Comparison of ENCODE assay signal across 31 cellular contexts in the genomic region with DNA sequence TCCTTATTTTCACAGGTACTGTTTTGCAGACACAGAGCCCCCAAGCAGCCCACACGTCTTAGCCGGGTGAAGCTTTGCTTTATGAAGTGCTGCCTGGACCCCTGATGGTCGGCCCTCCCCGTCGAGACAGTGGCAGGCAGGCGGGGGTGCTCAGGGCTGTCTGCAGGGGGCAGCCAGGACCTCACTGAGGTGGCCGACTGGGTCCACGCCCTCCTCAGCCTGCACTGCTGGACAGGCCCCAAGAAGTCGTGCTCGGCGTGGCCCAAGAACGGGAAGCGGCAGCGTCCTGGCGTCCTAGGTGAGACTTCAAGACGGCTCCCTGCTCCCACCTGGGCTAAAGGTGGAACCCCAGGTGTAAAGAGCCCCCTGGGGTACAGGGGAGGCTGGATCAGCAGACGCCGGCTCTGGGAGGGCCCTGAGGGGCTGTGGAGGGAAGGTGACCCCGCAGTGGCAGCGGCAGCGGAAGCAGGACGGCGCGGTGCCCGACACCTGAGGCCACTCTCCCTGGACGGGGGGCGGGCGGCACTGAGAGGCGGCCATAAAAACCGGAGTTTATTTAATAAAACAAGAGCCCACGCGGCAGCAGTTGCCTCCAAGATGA.
A peak's percentile ranks its signal among the peaks of the same experiment; 100 is the strongest.
DNase-seq lines count a peak whose midpoint lies in the region; TF ChIP-seq lines count a peak whose summit lies in the region.
"Had no signal": no experiment of that assay in that cellular context is flagged by ENCODE, and none has a peak within 500 bp of the region (broad histone marks: within the 10 kb centered on the region; RNA-seq: fewer than 3 reads in every experiment).

No MANE protein-coding gene starts in this region.

- no peak overlapping the region for H2BK120ac ChIP-seq in neuronal stem cell (ENCODE audit: low read depth, low read length)

- no peak overlapping the region for H3K27ac Mint-ChIP-seq in immature natural killer cell
- H3K27ac Mint-ChIP-seq: activated CD8-positive, alpha-beta memory T cell treated with anti-CD3 and anti-CD28 coated beads, Interleukin-2, amount 10 ng/mL, durations not matched to agents 7 days and 5 days; T-helper 1 cell treated with Interleukin-12 subunit alpha and Interleukin-12 subunit beta and Interleukin-4 antibody, amounts not matched to agents 30 μg/mL and 1 μg/mL, for 36 hours had no signal

- peak overlapping the region; percentile 40 for H3K9ac ChIP-seq in HUES6 (ENCODE audit: low read length)
- peak overlapping the region; percentile 7 for H3K9ac ChIP-seq in neuronal stem cell (ENCODE audit: low read depth, low read length, poor library complexity)

- TF ChIP-seq CTCF in BE2C (IDR thresholded peaks at IDR 0.05; ENCODE audit: low read depth, low read length) = no peak
- no peak for TF ChIP-seq CTCF in GM20000 (IDR thresholded peaks at IDR 0.05; ENCODE audit: extremely low read depth, missing control alignments)

- H3K36me3 Mint-ChIP-seq in immature natural killer cell = peaks cover 0 to 8% (median 0%) of the 10 kb centered on the region in 3 donors
- H3K36me3 Mint-ChIP-seq: activated CD8-positive, alpha-beta memory T cell treated with anti-CD3 and anti-CD28 coated beads, Interleukin-2, amount 10 ng/mL, durations not matched to agents 7 days and 5 days had no signal

- no peak overlapping the region for H3K4me3 ChIP-seq in BE2C (ENCODE audit: low read depth, low read length)
- H3K4me3 ChIP-seq in HUES6 (ENCODE audit: low read depth, low read length) = no peak overlapping the region
- no peak overlapping the region for H3K4me3 ChIP-seq in neuronal stem cell (ENCODE audit: low read length in 2 of 2)
- H3K4me3 ChIP-seq: gastroesophageal sphincter, pancreas, tibial artery had no signal

- no peak overlapping the region for H3K4ac ChIP-seq in neuronal stem cell (ENCODE audit: low read length)

- H3K14ac ChIP-seq in neuronal stem cell (ENCODE audit: low read length) = no peak overlapping the region

- H2BK5ac ChIP-seq in neuronal stem cell (ENCODE audit: low read length) = no peak overlapping the region

- peak overlapping the region; percentile 61 for H3K23ac ChIP-seq in neuronal stem cell (ENCODE audit: low read depth, low read length, poor library complexity)

- no peak overlapping the region for H3K27ac ChIP-seq in HUES6 (ENCODE audit: low read depth, low read length)
- no peak overlapping the region for H3K27ac ChIP-seq in neuronal stem cell (replicated peaks; ENCODE audit: low read length)
- H3K27ac ChIP-seq: brain microvascular endothelial cell, gastroesophageal sphincter, pancreas, tibial artery had no signal

- H3K36me3 ChIP-seq in BE2C = no peaks in the 10 kb centered on the region
- H3K36me3 ChIP-seq in HUES6 (ENCODE audit: control insufficient read depth, insufficient read depth, low read length) = no peaks in the 10 kb centered on the region
- H3K36me3 ChIP-seq in neuronal stem cell (replicated peaks in 1 of 2; ENCODE audit: control insufficient read depth in 2 of 2, insufficient read depth in 2 of 2, low read length in 2 of 2) = no peaks in the 10 kb centered on the region
- H3K36me3 ChIP-seq: brain microvascular endothelial cell, gastroesophageal sphincter, pancreas, tibial artery had no signal

- H3K27me3 ChIP-seq in BE2C (no peaks in the 10 kb centered on the region), HUES6 (ENCODE audit: control insufficient read depth, insufficient read depth, low read length) (no peaks in the 10 kb centered on the region), neuronal stem cell (ENCODE audit: control insufficient read depth in 3 of 3, insufficient read depth in 3 of 3, low read depth in 1 of 3, low read length in 3 of 3) (no peaks in the 10 kb centered on the region)
- H3K27me3 ChIP-seq: brain microvascular endothelial cell, gastroesophageal sphincter, pancreas, tibial artery had no signal

- no peak overlapping the region for H3K4me2 ChIP-seq in neuronal stem cell (ENCODE audit: insufficient read depth, low read length, poor library complexity, severe bottlenecking)

- H3K4me1 ChIP-seq in BE2C (peaks cover 25% of the 10 kb centered on the region), HUES6 (ENCODE audit: control insufficient read depth, insufficient read depth, low read length) (peaks cover 19% of the 10 kb centered on the region; the same call in 1 of the 2 replicates), neuronal stem cell (ENCODE audit: control insufficient read depth in 2 of 2, insufficient read depth in 1 of 2, low read depth in 1 of 2, low read length in 2 of 2) (peaks cover 2% of the 10 kb centered on the region in 2 donors)
- H3K4me1 ChIP-seq: gastroesophageal sphincter, pancreas, tibial artery had no signal

- H3K27me3 Mint-ChIP-seq in immature natural killer cell (ENCODE audit: low read depth in 3 of 3) = peaks cover 0 to under 1% (median under 1%) of the 10 kb centered on the region in 3 donors
- H3K27me3 Mint-ChIP-seq: activated CD8-positive, alpha-beta memory T cell treated with anti-CD3 and anti-CD28 coated beads, Interleukin-2, amount 10 ng/mL, durations not matched to agents 7 days and 5 days; naive thymus-derived CD8-positive, alpha-beta T cell had no signal

- H3K79me1 ChIP-seq in neuronal stem cell (ENCODE audit: low read depth, low read length) = peaks cover 6% of the 10 kb centered on the region

- no CpG with 5 or more reads among the region's 32 CpGs for WGBS in neuronal stem cell (ENCODE audit: extremely low coverage in 2 of 2, insufficient read length in 2 of 2, insufficient replicate concordance in 1 of 2), 2 donors

- no peak overlapping the region for H4K91ac ChIP-seq in neuronal stem cell (ENCODE audit: low read depth, low read length, poor library complexity)

- no peak overlapping the region for H4K8ac ChIP-seq in neuronal stem cell (ENCODE audit: low read depth, low read length)

- H3K9me3 Mint-ChIP-seq in immature natural killer cell = no peaks in the 10 kb centered on the region
- H3K9me3 Mint-ChIP-seq: naive thymus-derived CD8-positive, alpha-beta T cell; T-helper 1 cell treated with Interleukin-12 subunit alpha and Interleukin-12 subunit beta and Interleukin-4 antibody, amounts not matched to agents 30 μg/mL and 1 μg/mL, for 36 hours had no signal

- H3K18ac ChIP-seq in neuronal stem cell (ENCODE audit: low read length) = peak overlapping the region; percentile 86

- no peak overlapping the region for H2AFZ ChIP-seq in neuronal stem cell (ENCODE audit: low read length)

- H3K4me3 Mint-ChIP-seq in immature natural killer cell = no peak overlapping the region
- H3K4me3 Mint-ChIP-seq: activated CD8-positive, alpha-beta memory T cell treated with anti-CD3 and anti-CD28 coated beads, Interleukin-2, amount 10 ng/mL, durations not matched to agents 7 days and 5 days; naive thymus-derived CD8-positive, alpha-beta T cell; T-helper 1 cell treated with Interleukin-12 subunit alpha and Interleukin-12 subunit beta and Interleukin-4 antibody, amounts not matched to agents 30 μg/mL and 1 μg/mL, for 36 hours had no signal

- no peak overlapping the region for H2BK15ac ChIP-seq in neuronal stem cell (ENCODE audit: low read length)

- DNase-seq in BE2C (peak; percentile 8), left kidney (ENCODE audit: low read depth, low spot score) (peak; percentile 79), neuronal stem cell (ENCODE audit: low spot score) (no peak), NCI-H774 (lab: John Stamatoyannopoulos, UW) (no peak), immature natural killer cell (no peak), NCI-H82 treated with DMSO at 0.1 percent for 48 hours (lab: John Stamatoyannopoulos, UW; ENCODE audit: unreplicated experiment) (no peak), GM20000 (ENCODE audit: low spot score) (no peak)
- DNase-seq: ACHN; activated CD4-positive, alpha-beta T cell treated with anti-CD3 and anti-CD28 coated beads, Interleukin-2, amount 50 U/mL, for 4 hours; activated CD8-positive, alpha-beta memory T cell treated with anti-CD3 and anti-CD28 coated beads, Interleukin-2, amount 10 ng/mL, durations not matched to agents 7 days and 5 days; activated naive CD4-positive, alpha-beta T cell; activated T-cell treated with anti-CD3 and anti-CD28 coated beads, Interleukin-2, amount 50 U/mL, for 48 hours; brain microvascular endothelial cell; C1 segment of cervical spinal cord; effector CD4-positive, alpha-beta T cell; HCEC 1CT; hippocampal formation; Karpas-422; left colon; MV-4-11; NCI-H1436; NCI-H2081; NCI-H524 treated with DMSO at 0.1 percent for 48 hours; PC-3; stimulated activated CD4-positive, alpha-beta T cell treated with anti-CD3 and anti-CD28 coated beads, Interleukin-4, amount 100 ng/mL, for 1 hour had no signal

- H2AK5ac ChIP-seq in neuronal stem cell (ENCODE audit: low read depth, low read length) = no peak overlapping the region

- H2BK12ac ChIP-seq in neuronal stem cell (ENCODE audit: low read length) = no peak overlapping the region

- peaks cover 15 to 23% of the 10 kb centered on the region in 2 donors for H3K4me1 Mint-ChIP-seq in immature natural killer cell

- no peaks in the 10 kb centered on the region for H3K9me3 ChIP-seq in BE2C
- H3K9me3 ChIP-seq in HUES6 (ENCODE audit: control insufficient read depth, insufficient read depth, low read depth, low read length) = no peaks in the 10 kb centered on the region
- H3K9me3 ChIP-seq in neuronal stem cell (replicated peaks in 1 of 2; ENCODE audit: control insufficient read depth in 2 of 2, insufficient read depth in 1 of 2, low read depth in 1 of 2, low read length in 2 of 2) = no peaks in the 10 kb centered on the region
- H3K9me3 ChIP-seq: gastroesophageal sphincter, pancreas, tibial artery had no signal

Comparison
In these comparisons a context has a peak if more than half of its experiments do, and no peak if none do; other contexts are left out.
1. DNase-seq: peak in BE2C (single experiment) and left kidney (single experiment); none in neuronal stem cell (single experiment), NCI-H774 (single experiment), immature natural killer cell (0 of 3), NCI-H82 treated with DMSO at 0.1 percent for 48 hours (single experiment) and GM20000 (single experiment).